Comparison of ENCODE assay signal across 8 cellular contexts in the genomic region with DNA sequence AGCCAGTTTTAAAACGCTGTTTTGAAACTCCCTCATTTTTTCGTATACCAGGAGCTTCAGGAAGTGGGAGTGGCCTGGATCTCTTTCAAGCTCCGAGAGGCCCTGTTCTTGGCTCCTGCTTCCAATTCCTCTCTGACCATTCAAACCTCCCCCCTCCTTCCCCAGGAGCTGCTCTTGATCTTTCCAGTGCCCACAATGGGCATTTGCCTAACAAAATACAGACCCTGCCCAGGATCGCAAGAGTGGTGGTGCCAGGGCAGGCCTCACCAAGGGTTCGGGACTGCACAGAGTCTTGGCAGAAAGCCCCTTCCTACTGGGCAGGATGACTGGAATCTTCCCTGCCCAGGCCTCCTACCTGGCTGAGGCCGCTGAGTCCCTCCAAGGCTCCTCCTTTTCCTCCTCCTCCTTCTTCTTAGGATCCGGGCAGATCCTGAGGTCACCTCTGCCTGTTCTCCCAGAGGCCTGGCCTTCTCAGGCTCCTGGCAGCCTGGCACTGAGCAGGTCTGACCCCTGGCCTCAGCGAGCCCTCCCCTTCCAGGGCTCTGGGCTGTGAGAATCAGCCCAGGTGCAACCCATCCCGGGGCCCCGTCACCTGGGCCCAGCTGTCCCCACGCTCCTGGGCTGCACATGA. TPM values are rescaled to one million over a fixed set of nuclear protein-coding genes. Genes with fewer than 3 reads are reported as not detected.
DNase-seq lines count a peak whose midpoint lies in the region; ATAC-seq, FAIRE-seq and TF ChIP-seq lines count a peak whose summit lies in the region.

No MANE protein-coding gene starts in this region.

- peaks cover 3% of the 10 kb centered on the region for H3K27me3 Mint-ChIP-seq in endothelial cell (ENCODE audit: unreplicated experiment)

- H3K27me3 ChIP-seq in pancreas: no peaks in the 10 kb centered on the region

- H3K9me3 ChIP-seq in pancreas: no peaks in the 10 kb centered on the region

- no peaks in the 10 kb centered on the region for H3K9me3 Mint-ChIP-seq in endothelial cell (ENCODE audit: unreplicated experiment)

- ATAC-seq in pancreas (peak; percentile 93 to 95 (median 94)), GM19397 (IDR thresholded peaks at IDR 0.05; ENCODE audit: unreplicated experiment) (no peak)

- intact Hi-C loops in pancreas (cut with DNase I): no loop called here

- no peaks in the 10 kb centered on the region for H3K36me3 Mint-ChIP-seq in endothelial cell (ENCODE audit: low read depth, unreplicated experiment)

- peaks cover 3 to 9% (median 7%) of the 10 kb centered on the region in 3 donors for H3K4me1 ChIP-seq in pancreas

- H3K4me3 ChIP-seq in pancreas: peak overlapping the region in 1 of 4 donors; percentile 30

- peak; percentile 10 for DNase-seq in EL
- DNase-seq in NCI-H510A treated with DMSO at 0.1 percent for 48 hours (lab: John Stamatoyannopoulos, UW): peak; percentile 23
- peak; percentile 2 for DNase-seq in fibroblast of the conjunctiva (ENCODE audit: low read depth)
- peak; percentile 81 to 94 (median 90) for DNase-seq in pancreas
- DNase-seq in endothelial cell (ENCODE audit: low spot score): no peak
- no peak for DNase-seq in stimulated activated CD4-positive, alpha-beta T cell treated with anti-CD3 and anti-CD28 coated beads, Interleukin-4, amount 100 ng/mL, for 24 hours
- DNase-seq in Kasumi-1 (lab: John Stamatoyannopoulos, UW): no peak

- H3K4me1 Mint-ChIP-seq in endothelial cell (ENCODE audit: unreplicated experiment): peaks cover 3% of the 10 kb centered on the region

- WGBS in pancreas, 2 donors: 17 to 19% methylated on average over 11 of the region's 11 CpGs

- H3K27ac ChIP-seq in pancreas: peak overlapping the region; percentile 82 to 91 (median 86)

- no peak for FAIRE-seq in pancreas (lab: Jason Lieb, UNC)

- H3K36me3 ChIP-seq in pancreas: no peaks in the 10 kb centered on the region

- no peak overlapping the region for H3K27ac Mint-ChIP-seq in endothelial cell (ENCODE audit: unreplicated experiment)

- no peak overlapping the region for H3K4me3 Mint-ChIP-seq in endothelial cell (ENCODE audit: unreplicated experiment)

- TF ChIP-seq CTCF in pancreas (IDR thresholded peaks at IDR 0.05): no peak
- TF ChIP-seq CTCF in endothelial cell (IDR thresholded peaks at IDR 0.05; ENCODE audit: unreplicated experiment): no peak

RNA-seq across cellular contexts. Expression of a gene that starts 46.9 kb away (rescaled TPM):
- total RNA-seq in pancreas (1 to 10 TPM in 4 of 6 donors, under 1 TPM in 2; 0.74 to 2.0 (median 1.1) TPM), endothelial cell (ENCODE audit: unreplicated experiment) (0.05 TPM)
- polyA plus RNA-seq in pancreas: under 1 TPM; 0.14 to 0.49 TPM

Comparison
In these comparisons a context has a peak if more than half of its experiments do, and no peak if none do; other contexts are left out.
1. DNase-seq: peak in EL (single experiment), NCI-H510A treated with DMSO at 0.1 percent for 48 hours (single experiment), fibroblast of the conjunctiva (single experiment) and pancreas (6 of 6); none in endothelial cell (single experiment), stimulated activated CD4-positive, alpha-beta T cell treated with anti-CD3 and anti-CD28 coated beads, Interleukin-4, amount 100 ng/mL, for 24 hours (single experiment) and Kasumi-1 (0 of 2).